10 cellular contexts compared by ENCODE assay signal in the genomic region with DNA sequence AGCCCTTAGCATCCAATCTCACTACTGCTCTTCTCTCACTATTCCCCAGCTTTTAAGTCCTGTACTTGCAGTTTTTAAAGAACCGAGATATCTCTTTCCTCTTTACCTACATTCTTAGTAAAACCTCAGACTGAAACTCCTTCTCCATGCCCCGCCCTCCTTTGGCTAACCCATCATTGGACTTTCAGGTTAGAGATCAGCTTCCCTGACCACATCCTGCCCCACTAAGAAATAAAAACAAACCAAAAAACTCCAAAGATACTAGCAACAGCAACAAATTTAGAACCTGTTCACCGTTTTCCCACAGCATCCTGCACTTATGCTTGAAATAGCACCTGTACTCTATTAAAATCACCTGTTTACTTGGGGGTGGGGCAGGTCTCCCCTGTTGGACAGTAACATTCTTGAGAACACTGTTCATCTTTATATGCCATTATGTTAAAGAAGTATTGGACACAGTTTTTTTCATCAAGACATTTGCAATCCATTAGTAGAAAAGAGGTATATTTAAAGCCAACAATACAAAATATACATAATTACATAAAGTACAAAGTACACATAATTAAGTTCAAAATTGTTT. TPM values are rescaled to one million over a fixed set of nuclear protein-coding genes. Genes with fewer than 3 reads are reported as not detected.
DNase-seq lines count a peak whose midpoint lies in the region; ATAC-seq and TF ChIP-seq lines count a peak whose summit lies in the region.
"Had no signal": no experiment of that assay in that cellular context is flagged by ENCODE, and none has a peak within 500 bp of the region (broad histone marks: within the 10 kb centered on the region; RNA-seq: fewer than 3 reads in every experiment).

No MANE protein-coding gene starts in this region.

- peaks cover 25% of the 10 kb centered on the region for H3K4me1 Mint-ChIP-seq in activated CD4-positive, alpha-beta memory T cell treated with anti-CD3 and anti-CD28 coated beads for 36 hours (ENCODE audit: low read depth)

- CTCF ChIA-PET in activated CD4-positive, alpha-beta memory T cell treated with anti-CD3 and anti-CD28 coated beads for 36 hours (lab: Charles Lee), result no interaction called here

- H3K4me1 ChIP-seq in suprapubic skin (no peaks in the 10 kb centered on the region), stomach (no peaks in the 10 kb centered on the region)

- no peak overlapping the region for H3K27ac ChIP-seq in suprapubic skin
- H3K27ac ChIP-seq in stomach, result no peak overlapping the region

- POLR2A ChIA-PET in activated CD4-positive, alpha-beta memory T cell treated with anti-CD3 and anti-CD28 coated beads for 36 hours (lab: Charles Lee), result interaction anchor here (2.9 kb wide), 1 partner anchor 17 kb away, joined by 14 read pairs; a partner anchor contains a TSS

- H3K9me3 Mint-ChIP-seq in activated CD4-positive, alpha-beta memory T cell treated with anti-CD3 and anti-CD28 coated beads for 36 hours, result no peaks in the 10 kb centered on the region

- no peak for TF ChIP-seq EP300 in suprapubic skin (IDR thresholded peaks at IDR 0.05)
- TF ChIP-seq EP300 in stomach (IDR thresholded peaks at IDR 0.05), result no peak

- H3K4me3 ChIP-seq in suprapubic skin (no peak overlapping the region), stomach (no peak overlapping the region)
- H3K4me3 ChIP-seq: lung had no signal

- no peaks in the 10 kb centered on the region for H3K27me3 Mint-ChIP-seq in activated CD4-positive, alpha-beta memory T cell treated with anti-CD3 and anti-CD28 coated beads for 36 hours

- intact Hi-C loops in activated CD4-positive, alpha-beta memory T cell treated with anti-CD3 and anti-CD28 coated beads for 36 hours (cut with micrococcal nuclease), result loop anchor here (1.0 kb wide), 1 partner anchor 16 kb away; a partner anchor contains a TSS
- intact Hi-C loops in stomach (cut with DNase I; ENCODE audit: low total_unique reads) (no loop called here), sciatic nerve (cut with DNase I) (no loop called here)

- 88% methylated on average over 3 of the region's 3 CpGs for WGBS in suprapubic skin
- WGBS in stomach, 5 donors, result 77 to 85% (median 81%) methylated on average over 3 of the region's 3 CpGs

- TF ChIP-seq POLR2A in suprapubic skin (IDR thresholded peaks at IDR 0.05), result no peak
- TF ChIP-seq POLR2A in stomach (IDR thresholded peaks at IDR 0.05), result no peak

- no peaks in the 10 kb centered on the region for H3K36me3 Mint-ChIP-seq in activated CD4-positive, alpha-beta memory T cell treated with anti-CD3 and anti-CD28 coated beads for 36 hours

- H3K4me3 Mint-ChIP-seq in activated CD4-positive, alpha-beta memory T cell treated with anti-CD3 and anti-CD28 coated beads for 36 hours, result no peak overlapping the region

- H3K27ac Mint-ChIP-seq in activated CD4-positive, alpha-beta memory T cell treated with anti-CD3 and anti-CD28 coated beads for 36 hours, result peak overlapping the region; percentile 46

- H3K9me3 ChIP-seq in suprapubic skin (no peaks in the 10 kb centered on the region), stomach (no peaks in the 10 kb centered on the region)

- TF ChIP-seq CTCF in suprapubic skin (IDR thresholded peaks at IDR 0.05), result no peak
- no peak for TF ChIP-seq CTCF in stomach (IDR thresholded peaks at IDR 0.05)

- H3K36me3 ChIP-seq in suprapubic skin (no peaks in the 10 kb centered on the region), stomach (no peaks in the 10 kb centered on the region)

- ATAC-seq in GM19043 (IDR thresholded peaks at IDR 0.05; ENCODE audit: low read depth, unreplicated experiment) (peak; percentile 83), HG03097 (IDR thresholded peaks at IDR 0.05; ENCODE audit: low FRiP score, unreplicated experiment) (peak; percentile 94), sciatic nerve (no peak)

- no peaks in the 10 kb centered on the region for H3K27me3 ChIP-seq in suprapubic skin
- H3K27me3 ChIP-seq in stomach, result no peaks in the 10 kb centered on the region

- peak; percentile 80 for DNase-seq in activated CD4-positive, alpha-beta memory T cell treated with anti-CD3 and anti-CD28 coated beads for 36 hours
- DNase-seq in stimulated activated CD4-positive, alpha-beta T cell treated with anti-CD3 and anti-CD28 coated beads, Interleukin-4, amount 100 ng/mL, for 24 hours, result peak; percentile 40
- DNase-seq in suprapubic skin (ENCODE audit: low spot score in 2 of 2) (no peak), mesenteric fat pad (ENCODE audit: low spot score) (no peak), stomach (no peak), sciatic nerve (ENCODE audit: low spot score) (no peak)
- DNase-seq: NCI-H526 had no signal

RNA-seq across cellular contexts. Expression of a gene that starts 16.3 kb away (rescaled TPM):
- total RNA-seq in activated CD4-positive, alpha-beta memory T cell treated with anti-CD3 and anti-CD28 coated beads for 36 hours, result 10 to 100 TPM; 23.6 to 24.2 TPM
- total RNA-seq in suprapubic skin (10 to 100 TPM; 28.8 to 39.1 (median 30.8) TPM), mesenteric fat pad (27.6 TPM), stomach (10 to 100 TPM; 13.4 to 65.3 (median 29.0) TPM), sciatic nerve (17.8 TPM)
- polyA plus RNA-seq in stomach, result 10 to 100 TPM; 19.0 to 45.2 (median 21.9) TPM

Comparison
In these comparisons a context has a peak if more than half of its experiments do, and no peak if none do; other contexts are left out.
1. DNase-seq: peak in activated CD4-positive, alpha-beta memory T cell treated with anti-CD3 and anti-CD28 coated beads for 36 hours (single experiment) and stimulated activated CD4-positive, alpha-beta T cell treated with anti-CD3 and anti-CD28 coated beads, Interleukin-4, amount 100 ng/mL, for 24 hours (single experiment); none in suprapubic skin (0 of 2), mesenteric fat pad (single experiment), stomach (single experiment) and sciatic nerve (single experiment).